1 cellular context compared by ENCODE assay signal in the genomic region with DNA sequence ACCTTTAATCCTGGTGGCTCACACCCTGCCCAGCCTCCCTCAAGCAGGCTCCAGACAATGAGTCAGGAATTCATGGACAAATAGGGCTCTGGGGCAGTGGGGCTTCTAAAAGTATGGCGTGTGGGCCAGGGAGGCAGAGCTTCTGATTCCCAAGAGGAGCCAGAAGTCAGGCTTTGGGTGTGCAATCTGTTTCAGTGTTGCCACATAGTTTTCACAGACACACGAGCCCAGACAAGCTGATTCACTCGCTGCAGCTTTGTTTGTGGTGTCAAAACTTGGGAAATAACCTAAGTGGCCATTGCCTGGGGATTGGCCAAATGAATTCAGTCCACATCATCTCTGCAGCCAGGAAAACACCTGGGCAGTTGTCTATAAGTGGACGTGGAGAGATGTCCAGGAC.
TF ChIP-seq lines count a peak whose summit lies in the region.

No MANE protein-coding gene starts in this region.

TF ChIP-seq in HEK293, 187 proteins besides CTCF, POLR2A, EP300 and RAD21:
- TF ChIP-seq, protein P1, sequence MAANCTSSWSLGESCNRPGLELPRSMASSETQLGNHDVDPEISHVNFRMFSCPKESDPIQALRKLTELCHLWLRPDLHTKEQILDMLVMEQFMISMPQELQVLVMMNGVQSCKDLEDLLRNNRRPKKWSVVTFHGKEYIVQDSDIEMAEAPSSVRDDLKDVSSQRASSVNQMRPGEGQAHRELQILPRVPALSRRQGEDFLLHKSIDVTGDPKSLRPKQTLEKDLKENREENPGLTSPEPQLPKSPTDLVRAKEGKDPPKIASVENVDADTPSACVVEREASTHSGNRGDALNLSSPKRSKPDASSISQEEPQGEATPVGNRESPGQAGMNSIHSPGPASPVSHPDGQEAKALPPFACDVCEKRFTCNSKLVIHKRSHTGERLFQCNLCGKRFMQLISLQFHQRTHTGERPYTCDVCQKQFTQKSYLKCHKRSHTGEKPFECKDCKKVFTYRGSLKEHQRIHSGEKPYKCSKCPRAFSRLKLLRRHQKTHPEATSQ (tag by site-specific recombination; IDR thresholded peaks at IDR 0.05), result no peak
- TF ChIP-seq ZNF311 (tag by site-specific recombination; IDR thresholded peaks at IDR 0.05; ENCODE audit: borderline replicate concordance), result no peak
- TF ChIP-seq ZNF623 (tag by site-specific recombination; IDR thresholded peaks at IDR 0.05), result no peak
- TF ChIP-seq, protein P2, sequence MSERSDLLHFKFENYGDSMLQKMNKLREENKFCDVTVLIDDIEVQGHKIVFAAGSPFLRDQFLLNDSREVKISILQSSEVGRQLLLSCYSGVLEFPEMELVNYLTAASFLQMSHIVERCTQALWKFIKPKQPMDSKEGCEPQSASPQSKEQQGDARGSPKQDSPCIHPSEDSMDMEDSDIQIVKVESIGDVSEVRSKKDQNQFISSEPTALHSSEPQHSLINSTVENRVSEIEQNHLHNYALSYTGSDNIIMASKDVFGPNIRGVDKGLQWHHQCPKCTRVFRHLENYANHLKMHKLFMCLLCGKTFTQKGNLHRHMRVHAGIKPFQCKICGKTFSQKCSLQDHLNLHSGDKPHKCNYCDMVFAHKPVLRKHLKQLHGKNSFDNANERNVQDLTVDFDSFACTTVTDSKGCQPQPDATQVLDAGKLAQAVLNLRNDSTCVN (tag by site-specific recombination; optimal IDR thresholded peaks at IDR 0.05), result no peak
- TF ChIP-seq ZNF596 (tag by site-specific recombination; IDR thresholded peaks at IDR 0.05), result no peak
- peak; percentile 82; the same call in 1 of the 2 replicates for TF ChIP-seq MZF1 (tag by site-specific recombination; IDR thresholded peaks at IDR 0.05; ENCODE audit: borderline replicate concordance)
- TF ChIP-seq TCF7L2 (IDR thresholded peaks at IDR 0.05; ENCODE audit: borderline replicate concordance, low read depth, low read length), result no peak
